Comparison of ENCODE assay signal across 28 cellular contexts in the genomic region with DNA sequence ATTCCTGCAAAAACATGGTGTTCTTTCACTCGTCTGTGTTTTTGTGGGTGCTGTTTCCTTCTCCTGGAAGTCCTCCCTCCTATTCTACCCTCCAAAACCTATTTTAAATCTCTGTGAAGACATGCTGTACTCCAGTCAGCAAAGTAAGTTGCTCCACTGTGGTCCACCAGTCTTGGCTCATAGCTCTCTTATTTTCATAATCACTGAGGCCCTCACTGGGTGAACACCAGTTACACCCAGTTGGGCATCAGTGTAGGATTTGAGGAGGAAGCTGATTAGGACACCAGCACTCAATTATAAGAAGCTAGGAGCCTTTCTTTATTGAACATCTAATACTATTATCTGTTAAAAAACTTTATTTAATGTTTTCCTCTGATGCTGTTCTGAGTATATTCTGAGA. TPM values are rescaled to one million over a fixed set of nuclear protein-coding genes. Genes with fewer than 3 reads are reported as not detected.
DNase-seq lines count a peak whose midpoint lies in the region; ATAC-seq lines count a peak whose summit lies in the region.
"Had no signal": no experiment of that assay in that cellular context is flagged by ENCODE, and none has a peak within 500 bp of the region (broad histone marks: within the 10 kb centered on the region; RNA-seq: fewer than 3 reads in every experiment).

No MANE protein-coding gene starts in this region.

- DNase-seq in activated T-cell treated with anti-CD3 and anti-CD28 coated beads, Interleukin-2, amount 50 U/mL, for 72 hours: no peak
- DNase-seq in activated T-cell treated with anti-CD3 and anti-CD28 coated beads for 4 hours: no peak
- DNase-seq in stimulated activated naive B cell treated with anti-CD40 and anti-IgM and Interleukin-4, amounts not matched to agents 10 μg/mL and 1 μg/mL and 100 μg/mL, for 72 hours: no peak
- no peak for DNase-seq in G401 (ENCODE audit: low spot score)
- DNase-seq: activated CD4-positive, CD25-positive, alpha-beta regulatory T cell; amygdala; brain microvascular endothelial cell; cerebellar nuclear complex; dermis blood vessel endothelial cell; DMS153; endodermal cell; head of caudate nucleus; Kasumi-1; left ventricle myocardium inferior; MV-4-11; NCI-H1436; NCI-H226; NCI-H69; Peyer's patch; small intestine; stomach; uterus had no signal

- in situ Hi-C loops in G401 (cut with HindIII; ENCODE audit: low sequenced_read_pairs): no loop called here

- no peaks in the 10 kb centered on the region for H3K27me3 Mint-ChIP-seq in activated T-cell treated with anti-CD3 and anti-CD28 coated beads, Interleukin-2, amount 50 U/mL, for 72 hours (ENCODE audit: low read depth)
- peaks cover 3% of the 10 kb centered on the region for H3K27me3 Mint-ChIP-seq in IgD-negative memory B cell
- H3K27me3 Mint-ChIP-seq in activated T-helper 17 cell treated with anti-CD3 and anti-CD28 coated beads, Interleukin-2, amount 50 U/mL, for 72 hours: peaks cover 3% of the 10 kb centered on the region
- no peaks in the 10 kb centered on the region for H3K27me3 Mint-ChIP-seq in stimulated activated naive B cell treated with anti-CD40 and anti-IgM and Interleukin-4, amounts not matched to agents 10 μg/mL and 1 μg/mL and 100 μg/mL, for 72 hours

- peaks cover 3 to 5% of the 10 kb centered on the region in 2 donors for H3K9me3 Mint-ChIP-seq in activated T-cell treated with anti-CD3 and anti-CD28 coated beads, Interleukin-2, amount 50 U/mL, for 72 hours
- no peaks in the 10 kb centered on the region for H3K9me3 Mint-ChIP-seq in IgD-negative memory B cell
- peaks cover 6% of the 10 kb centered on the region for H3K9me3 Mint-ChIP-seq in activated T-helper 17 cell treated with anti-CD3 and anti-CD28 coated beads, Interleukin-2, amount 50 U/mL, for 72 hours
- peaks cover 1 to 3% of the 10 kb centered on the region in 2 donors for H3K9me3 Mint-ChIP-seq in stimulated activated naive B cell treated with anti-CD40 and anti-IgM and Interleukin-4, amounts not matched to agents 10 μg/mL and 1 μg/mL and 100 μg/mL, for 72 hours

- peaks cover 6 to 13% of the 10 kb centered on the region in 2 donors for H3K36me3 Mint-ChIP-seq in activated T-cell treated with anti-CD3 and anti-CD28 coated beads, Interleukin-2, amount 50 U/mL, for 72 hours (ENCODE audit: insufficient read depth in 2 of 2)
- no peaks in the 10 kb centered on the region for H3K36me3 Mint-ChIP-seq in IgD-negative memory B cell
- H3K36me3 Mint-ChIP-seq in activated T-helper 17 cell treated with anti-CD3 and anti-CD28 coated beads, Interleukin-2, amount 50 U/mL, for 72 hours (ENCODE audit: low read depth): no peaks in the 10 kb centered on the region
- H3K36me3 Mint-ChIP-seq in stimulated activated naive B cell treated with anti-CD40 and anti-IgM and Interleukin-4, amounts not matched to agents 10 μg/mL and 1 μg/mL and 100 μg/mL, for 72 hours: peaks cover 4 to 8% of the 10 kb centered on the region in 2 donors

- peak overlapping the region; percentile 8 for H3K27ac Mint-ChIP-seq in activated T-cell treated with anti-CD3 and anti-CD28 coated beads, Interleukin-2, amount 50 U/mL, for 72 hours
- peak overlapping the region in 2 of 3 donors; percentile 18 to 67 for H3K27ac Mint-ChIP-seq in IgD-negative memory B cell
- H3K27ac Mint-ChIP-seq in activated T-helper 17 cell treated with anti-CD3 and anti-CD28 coated beads, Interleukin-2, amount 50 U/mL, for 72 hours: peak overlapping the region; percentile 63
- peak overlapping the region; percentile 96 for H3K27ac Mint-ChIP-seq in stimulated activated naive B cell treated with anti-CD40 and anti-IgM and Interleukin-4, amounts not matched to agents 10 μg/mL and 1 μg/mL and 100 μg/mL, for 72 hours
- H3K27ac Mint-ChIP-seq: endodermal cell, GM23338 had no signal

- no peak for ATAC-seq in activated T-cell treated with anti-CD3 and anti-CD28 coated beads, Interleukin-2, amount 50 U/mL, for 72 hours (replicated peaks in 1 of 2)
- no peak for ATAC-seq in activated T-helper 17 cell treated with anti-CD3 and anti-CD28 coated beads, Interleukin-2, amount 50 U/mL, for 72 hours (replicated peaks)
- no peak for ATAC-seq in stimulated activated naive B cell treated with anti-CD40 and anti-IgM and Interleukin-4, amounts not matched to agents 10 μg/mL and 1 μg/mL and 100 μg/mL, for 72 hours (replicated peaks)
- ATAC-seq in GM21381 (IDR thresholded peaks at IDR 0.05; ENCODE audit: unreplicated experiment): no peak
- ATAC-seq: esophagus mucosa, GM23338, HepG2 had no signal

- peaks cover 64% of the 10 kb centered on the region for H3K4me1 Mint-ChIP-seq in activated T-cell treated with anti-CD3 and anti-CD28 coated beads, Interleukin-2, amount 50 U/mL, for 72 hours (ENCODE audit: low read depth)
- H3K4me1 Mint-ChIP-seq in IgD-negative memory B cell: peaks cover 20 to 23% (median 21%) of the 10 kb centered on the region in 3 donors
- peaks cover 19% of the 10 kb centered on the region for H3K4me1 Mint-ChIP-seq in activated T-helper 17 cell treated with anti-CD3 and anti-CD28 coated beads, Interleukin-2, amount 50 U/mL, for 72 hours
- peaks cover 30 to 52% of the 10 kb centered on the region in 2 donors for H3K4me1 Mint-ChIP-seq in stimulated activated naive B cell treated with anti-CD40 and anti-IgM and Interleukin-4, amounts not matched to agents 10 μg/mL and 1 μg/mL and 100 μg/mL, for 72 hours

- peak overlapping the region; percentile 2 to 27 for H3K4me3 Mint-ChIP-seq in activated T-cell treated with anti-CD3 and anti-CD28 coated beads, Interleukin-2, amount 50 U/mL, for 72 hours
- peak overlapping the region in 3 of 4 donors; percentile 57 to 89 (median 68) for H3K4me3 Mint-ChIP-seq in IgD-negative memory B cell
- H3K4me3 Mint-ChIP-seq in activated T-helper 17 cell treated with anti-CD3 and anti-CD28 coated beads, Interleukin-2, amount 50 U/mL, for 72 hours: peak overlapping the region; percentile 45
- H3K4me3 Mint-ChIP-seq in stimulated activated naive B cell treated with anti-CD40 and anti-IgM and Interleukin-4, amounts not matched to agents 10 μg/mL and 1 μg/mL and 100 μg/mL, for 72 hours: peak overlapping the region; percentile 47 to 78
- H3K4me3 Mint-ChIP-seq: endodermal cell, GM23338 had no signal

RNA-seq across cellular contexts. Expression of gene EED, which starts 23.9 kb away (rescaled TPM):
- total RNA-seq in activated T-cell treated with anti-CD3 and anti-CD28 coated beads, Interleukin-2, amount 50 U/mL, for 72 hours: 10 to 100 TPM; 57.2 to 73.2 TPM
- 20.2 TPM for polyA plus RNA-seq in IgD-negative memory B cell
- 10 to 100 TPM; 78.2 to 89.2 TPM for total RNA-seq in activated T-helper 17 cell treated with anti-CD3 and anti-CD28 coated beads, Interleukin-2, amount 50 U/mL, for 72 hours
- total RNA-seq in G401 (2014; rRNA removed; shearing (Covaris generic)): 25.6 and 29.6 TPM in 2 replicates

Comparison
In these comparisons a context has a peak if more than half of its experiments do, and no peak if none do; other contexts are left out.
1. H3K27ac Mint-ChIP-seq: peak in every context shown above with its lines; median percentile 96 in stimulated activated naive B cell treated with anti-CD40 and anti-IgM and Interleukin-4, amounts not matched to agents 10 μg/mL and 1 μg/mL and 100 μg/mL, for 72 hours; 63 in activated T-helper 17 cell treated with anti-CD3 and anti-CD28 coated beads, Interleukin-2, amount 50 U/mL, for 72 hours; 42 in IgD-negative memory B cell; 8 in activated T-cell treated with anti-CD3 and anti-CD28 coated beads, Interleukin-2, amount 50 U/mL, for 72 hours.
2. H3K4me3 Mint-ChIP-seq: peak in every context shown above with its lines; median percentile 68 in IgD-negative memory B cell; 62 in stimulated activated naive B cell treated with anti-CD40 and anti-IgM and Interleukin-4, amounts not matched to agents 10 μg/mL and 1 μg/mL and 100 μg/mL, for 72 hours; 45 in activated T-helper 17 cell treated with anti-CD3 and anti-CD28 coated beads, Interleukin-2, amount 50 U/mL, for 72 hours; 14 in activated T-cell treated with anti-CD3 and anti-CD28 coated beads, Interleukin-2, amount 50 U/mL, for 72 hours.